Comparison of ENCODE assay signal across 8 cellular contexts in genomic region chr6:169723200-169723909, GRCh38. TPM values are rescaled to one million over a fixed set of nuclear protein-coding genes. Genes with fewer than 3 reads are reported as not detected.
DNase-seq lines count a peak whose midpoint lies in the region; ATAC-seq and TF ChIP-seq lines count a peak whose summit lies in the region.

No MANE protein-coding gene starts in this region.

- H3K36me3 ChIP-seq in GM06990 (ENCODE audit: control insufficient read depth, insufficient read depth, low read length), result no peaks in the 10 kb centered on the region

- DNase-seq in GM06990 (ENCODE audit: extremely low read depth, insufficient read length) (peak; percentile 83), LHCN-M2 (ENCODE audit: low read depth) (peak; percentile 49), chondrocyte (ENCODE audit: low spot score) (no peak), kidney tubule cell (ENCODE audit: low spot score) (peak; percentile 59), NCI-H1048 (lab: John Stamatoyannopoulos, UW) (no peak)
- peak; percentile 56 for DNase-seq in activated CD4-positive, alpha-beta T cell treated with anti-CD3 and anti-CD28 coated beads for 1 hour
- DNase-seq in stimulated activated CD4-positive, alpha-beta T cell treated with anti-CD3 and anti-CD28 coated beads, Interleukin-15, amount 100 ng/mL, for 24 hours, result peak; percentile 72

- peak; percentile 25 for ATAC-seq in GM21786 (IDR thresholded peaks at IDR 0.05; ENCODE audit: unreplicated experiment)

- H3K4me3 ChIP-seq in GM06990 (replicated peaks; ENCODE audit: low read depth, low read length), result peak overlapping the region; percentile 80

- H3K36me3 Mint-ChIP-seq in chondrocyte (ENCODE audit: low read depth), result no peaks in the 10 kb centered on the region

- no peaks in the 10 kb centered on the region for H3K27me3 Mint-ChIP-seq in chondrocyte (ENCODE audit: low read depth)

- TF ChIP-seq CTCF in GM06990 (IDR thresholded peaks at IDR 0.05; ENCODE audit: insufficient read depth, low read length, poor library complexity, severe bottlenecking) (no peak), chondrocyte (IDR thresholded peaks at IDR 0.05) (no peak)

- no peaks in the 10 kb centered on the region for H3K27me3 ChIP-seq in GM06990 (replicated peaks; ENCODE audit: control insufficient read depth, insufficient read depth, low read length)

- H3K9me3 Mint-ChIP-seq in chondrocyte (ENCODE audit: low read depth), result no peaks in the 10 kb centered on the region

- peak overlapping the region; percentile 87 for H3K4me3 Mint-ChIP-seq in chondrocyte (ENCODE audit: unreplicated experiment)

- peak overlapping the region; percentile 94 for H3K27ac Mint-ChIP-seq in chondrocyte (ENCODE audit: unreplicated experiment)

- peaks cover 37% of the 10 kb centered on the region for H3K4me1 Mint-ChIP-seq in chondrocyte (ENCODE audit: low read depth)

RNA-seq across cellular contexts. Expression of gene PHF10, which starts 0.9 kb away (rescaled TPM):
- total RNA-seq in LHCN-M2 (2014; rRNA removed) (13.4 and 19.3 TPM in 2 replicates), chondrocyte (46.8 to 67.5 TPM (median 53.2 TPM) in 3 replicates)
- polyA plus RNA-seq in LHCN-M2 (2012), result 17.0 TPM

RNA-seq across cellular contexts. Expression of gene C6orf120, which starts 21.4 kb away (rescaled TPM):
- total RNA-seq in LHCN-M2 (2014; rRNA removed) (61.0 and 66.6 TPM in 2 replicates), chondrocyte (27.0 to 29.0 TPM (median 28.6 TPM) in 3 replicates)
- polyA plus RNA-seq in LHCN-M2 (2012), result 17.2 TPM

RNA-seq across cellular contexts. Expression of gene WDR27, which starts 21.5 kb away (rescaled TPM):
- total RNA-seq in LHCN-M2 (2014; rRNA removed) (17.9 and 25.1 TPM in 2 replicates), chondrocyte (22.4 to 39.3 TPM (median 24.9 TPM) in 3 replicates)
- polyA plus RNA-seq in LHCN-M2 (2012), result 7.9 TPM

RNA-seq across cellular contexts. Expression of gene DYNLT2, which starts 28.0 kb away (rescaled TPM):
- total RNA-seq in LHCN-M2 (2014; rRNA removed) (0.77 and 1.9 TPM in 2 replicates), chondrocyte (0.64 to 1.4 TPM (median 0.85 TPM) in 3 replicates)
- polyA plus RNA-seq in LHCN-M2 (2012), result 0.45 TPM

RNA-seq across cellular contexts. Expression of gene ERMARD, which starts 28.1 kb away (rescaled TPM):
- 15.2 and 27.6 TPM in 2 replicates for total RNA-seq in LHCN-M2 (2014; rRNA removed)
- 15.3 TPM for polyA plus RNA-seq in LHCN-M2 (2012)
- 26.1 to 35.2 TPM (median 27.4 TPM) in 3 replicates for total RNA-seq in chondrocyte

Comparison
In these comparisons a context has a peak if more than half of its experiments do, and no peak if none do; other contexts are left out.
1. DNase-seq: peak in GM06990 (single experiment), LHCN-M2 (single experiment), activated CD4-positive, alpha-beta T cell treated with anti-CD3 and anti-CD28 coated beads for 1 hour (single experiment), kidney tubule cell (single experiment) and stimulated activated CD4-positive, alpha-beta T cell treated with anti-CD3 and anti-CD28 coated beads, Interleukin-15, amount 100 ng/mL, for 24 hours (single experiment); none in chondrocyte (single experiment) and NCI-H1048 (single experiment).